20 cellular contexts compared by ENCODE assay signal in genomic region chr9:34575775-34576592, GRCh38. TPM values are rescaled to one million over a fixed set of nuclear protein-coding genes. Genes with fewer than 3 reads are reported as not detected.
DNase-seq lines count a peak whose midpoint lies in the region; ATAC-seq and TF ChIP-seq lines count a peak whose summit lies in the region.
"Had no signal": no experiment of that assay in that cellular context is flagged by ENCODE, and none has a peak within 500 bp of the region (broad histone marks: within the 10 kb centered on the region; RNA-seq: fewer than 3 reads in every experiment).

No MANE protein-coding gene starts in this region.

- DNase-seq in GM23338 (ENCODE audit: low spot score) (no peak), hepatocyte (ENCODE audit: low spot score) (no peak), neuronal stem cell (ENCODE audit: low spot score) (no peak), AG08396 (ENCODE audit: low spot score) (no peak), NCI-H146 treated with DMSO at 0.1 percent for 48 hours (lab: John Stamatoyannopoulos, UW; ENCODE audit: unreplicated experiment) (no peak), NCI-H748 treated with DMSO at 0.1 percent for 48 hours (lab: John Stamatoyannopoulos, UW) (no peak)
- DNase-seq: activated CD4-positive, alpha-beta T cell treated with anti-CD3 and anti-CD28 coated beads, Interleukin-2, amount 10 ng/mL, durations not matched to agents 7 days and 5 days; activated naive CD8-positive, alpha-beta T cell treated with anti-CD3 and anti-CD28 coated beads for 36 hours; effector memory CD8-positive, alpha-beta T cell; esophagus squamous epithelium; MG63; NCI-H146 had no signal

- H3K4me1 Mint-ChIP-seq in GM23338 = peaks cover 56% of the 10 kb centered on the region

- H2AK5ac ChIP-seq in neuronal stem cell (ENCODE audit: low read depth, low read length) = no peak overlapping the region

- H3K9me2 ChIP-seq in GM23338 (ENCODE audit: insufficient read depth) (no peaks in the 10 kb centered on the region), hepatocyte (replicated peaks; ENCODE audit: insufficient read depth) (no peaks in the 10 kb centered on the region)

- H3K27me3 ChIP-seq in GM23338 (ENCODE audit: insufficient read depth) = peaks cover 55% of the 10 kb centered on the region
- H3K27me3 ChIP-seq in hepatocyte = peaks cover 52% of the 10 kb centered on the region
- H3K27me3 ChIP-seq in neuronal stem cell (ENCODE audit: control insufficient read depth in 3 of 3, insufficient read depth in 3 of 3, low read depth in 1 of 3, low read length in 3 of 3) = no peaks in the 10 kb centered on the region
- H3K27me3 ChIP-seq: MG63, ovary had no signal

- peak overlapping the region; percentile 0; the same call in 1 of the 3 replicates for H3K4me3 Mint-ChIP-seq in GM23338
- H3K4me3 Mint-ChIP-seq: activated CD4-positive, alpha-beta T cell treated with anti-CD3 and anti-CD28 coated beads, Interleukin-2, amount 10 ng/mL, durations not matched to agents 7 days and 5 days; activated naive CD8-positive, alpha-beta T cell treated with anti-CD3 and anti-CD28 coated beads for 36 hours had no signal

- no peak overlapping the region for H2BK120ac ChIP-seq in neuronal stem cell (ENCODE audit: low read depth, low read length)

- H4K8ac ChIP-seq in neuronal stem cell (ENCODE audit: low read depth, low read length) = no peak overlapping the region

- H3K4me2 ChIP-seq in GM23338 = peak overlapping the region; percentile 90; the same call in 1 of the 2 replicates
- no peak overlapping the region for H3K4me2 ChIP-seq in hepatocyte
- H3K4me2 ChIP-seq in neuronal stem cell (ENCODE audit: insufficient read depth, low read length, poor library complexity, severe bottlenecking) = no peak overlapping the region

- H3K36me3 Mint-ChIP-seq in GM23338 (ENCODE audit: low read depth) = no peaks in the 10 kb centered on the region
- H3K36me3 Mint-ChIP-seq: activated naive CD8-positive, alpha-beta T cell treated with anti-CD3 and anti-CD28 coated beads for 36 hours had no signal

- TF ChIP-seq CTCF in GM23338 (conservative IDR thresholded peaks at IDR 0.05; ENCODE audit: low read depth in 2 of 2) (no peak), VCaP (conservative IDR thresholded peaks at IDR 0.05) (no peak), hepatocyte (IDR thresholded peaks at IDR 0.05; ENCODE audit: poor library complexity) (no peak)

- H3K4me1 ChIP-seq in GM23338 (ENCODE audit: insufficient read depth) (peaks cover 48% of the 10 kb centered on the region), hepatocyte (ENCODE audit: insufficient read depth) (peaks cover 31% of the 10 kb centered on the region), neuronal stem cell (ENCODE audit: control insufficient read depth in 2 of 2, insufficient read depth in 1 of 2, low read depth in 1 of 2, low read length in 2 of 2) (peaks cover 62 to 74% of the 10 kb centered on the region in 2 donors)

- H2BK15ac ChIP-seq in neuronal stem cell (ENCODE audit: low read length) = no peak overlapping the region

- H2AFZ ChIP-seq in GM23338 (no peak overlapping the region), hepatocyte (no peak overlapping the region), neuronal stem cell (ENCODE audit: low read length) (no peak overlapping the region)

- peak overlapping the region; percentile 12 for H3K18ac ChIP-seq in neuronal stem cell (ENCODE audit: low read length)

- H3K27ac Mint-ChIP-seq in GM23338 = no peak overlapping the region
- H3K27ac Mint-ChIP-seq: activated CD4-positive, alpha-beta T cell treated with anti-CD3 and anti-CD28 coated beads, Interleukin-2, amount 10 ng/mL, durations not matched to agents 7 days and 5 days; activated naive CD8-positive, alpha-beta T cell treated with anti-CD3 and anti-CD28 coated beads for 36 hours; effector memory CD8-positive, alpha-beta T cell had no signal

- no peak overlapping the region for H2BK12ac ChIP-seq in neuronal stem cell (ENCODE audit: low read length)

- WGBS in hepatocyte (ENCODE audit: low lambda C conversion rate, missing lambda C conversion rate) = 68% methylated on average over 22 of the region's 22 CpGs
- WGBS in neuronal stem cell (ENCODE audit: extremely low coverage in 2 of 2, insufficient read length in 2 of 2, insufficient replicate concordance in 1 of 2), 2 donors = no CpG with 5 or more reads among the region's 22 CpGs

- H3K9me3 ChIP-seq in hepatocyte (ENCODE audit: low read depth) (no peaks in the 10 kb centered on the region), neuronal stem cell (replicated peaks in 1 of 2; ENCODE audit: control insufficient read depth in 2 of 2, insufficient read depth in 1 of 2, low read depth in 1 of 2, low read length in 2 of 2) (no peaks in the 10 kb centered on the region)
- H3K9me3 ChIP-seq: esophagus squamous epithelium, MG63, ovary had no signal

- ATAC-seq in GM23338 = no peak
- ATAC-seq: effector memory CD8-positive, alpha-beta T cell; right cardiac atrium had no signal

- H3K4me3 ChIP-seq in GM23338 = no peak overlapping the region
- H3K4me3 ChIP-seq in hepatocyte = no peak overlapping the region
- H3K4me3 ChIP-seq in neuronal stem cell (ENCODE audit: low read length in 2 of 2) = no peak overlapping the region
- H3K4me3 ChIP-seq: esophagus squamous epithelium, MG63, ovary had no signal

- H3K27ac ChIP-seq in GM23338 (ENCODE audit: low read depth) (no peak overlapping the region), VCaP (peak overlapping the region; percentile 47), hepatocyte (peak overlapping the region; percentile 73), neuronal stem cell (replicated peaks; ENCODE audit: low read length) (no peak overlapping the region)
- H3K27ac ChIP-seq: esophagus squamous epithelium, ovary had no signal

- H3K14ac ChIP-seq in neuronal stem cell (ENCODE audit: low read length) = no peak overlapping the region

- no peak overlapping the region for H3K23ac ChIP-seq in neuronal stem cell (ENCODE audit: low read depth, low read length, poor library complexity)

- H3K9ac ChIP-seq in neuronal stem cell (ENCODE audit: low read depth, low read length, poor library complexity) = peak overlapping the region; percentile 70

- H4K20me1 ChIP-seq in GM23338 (replicated peaks; ENCODE audit: insufficient read depth) = peaks cover 7% of the 10 kb centered on the region; the same call in 1 of the 2 replicates
- H4K20me1 ChIP-seq in hepatocyte (ENCODE audit: insufficient read depth, poor library complexity, severe bottlenecking) = no peaks in the 10 kb centered on the region

- H3K36me3 ChIP-seq in GM23338 (ENCODE audit: insufficient read depth) = no peaks in the 10 kb centered on the region
- H3K36me3 ChIP-seq in hepatocyte (replicated peaks; ENCODE audit: insufficient read depth, low read depth) = no peaks in the 10 kb centered on the region
- H3K36me3 ChIP-seq in neuronal stem cell (replicated peaks in 1 of 2; ENCODE audit: control insufficient read depth in 2 of 2, insufficient read depth in 2 of 2, low read length in 2 of 2) = peaks cover 3 to 59% of the 10 kb centered on the region in 2 donors
- H3K36me3 ChIP-seq: esophagus squamous epithelium, MG63, ovary had no signal

- peaks cover 4% of the 10 kb centered on the region for H3K79me1 ChIP-seq in neuronal stem cell (ENCODE audit: low read depth, low read length)

- H3K27me3 Mint-ChIP-seq in GM23338 (ENCODE audit: insufficient read depth, low read depth, poor library complexity) = peaks cover 53% of the 10 kb centered on the region

- no peaks in the 10 kb centered on the region for H3K9me3 Mint-ChIP-seq in GM23338
- H3K9me3 Mint-ChIP-seq: activated CD4-positive, alpha-beta T cell treated with anti-CD3 and anti-CD28 coated beads, Interleukin-2, amount 10 ng/mL, durations not matched to agents 7 days and 5 days; activated naive CD8-positive, alpha-beta T cell treated with anti-CD3 and anti-CD28 coated beads for 36 hours; effector memory CD8-positive, alpha-beta T cell had no signal

- peaks cover 11% of the 10 kb centered on the region; the same call in 1 of the 2 replicates for H3F3A ChIP-seq in GM23338 (replicated peaks; ENCODE audit: low read depth)

- H4K91ac ChIP-seq in neuronal stem cell (ENCODE audit: low read depth, low read length, poor library complexity) = no peak overlapping the region

- no peak overlapping the region for H2BK5ac ChIP-seq in neuronal stem cell (ENCODE audit: low read length)

- no peak overlapping the region for H3K4ac ChIP-seq in neuronal stem cell (ENCODE audit: low read length)

- H3K79me2 ChIP-seq in GM23338 (replicated peaks; ENCODE audit: insufficient read depth) = no peaks in the 10 kb centered on the region
- no peaks in the 10 kb centered on the region for H3K79me2 ChIP-seq in hepatocyte

TF ChIP-seq in GM23338, 12 proteins besides CTCF, POLR2A, EP300 and RAD21 (continues in another document):
- TF ChIP-seq POLR2AphosphoS5 (IDR thresholded peaks at IDR 0.05; ENCODE audit: low read depth) (no peak), EZH2phosphoT487 (IDR thresholded peaks at IDR 0.05; ENCODE audit: unreplicated experiment) (no peak), ZNF331 (CRISPR knock-in tag; IDR thresholded peaks at IDR 0.05; ENCODE audit: low read depth) (no peak)

RNA-seq across cellular contexts. Expression of gene CNTFR, which starts 13.5 kb away (rescaled TPM):
- 1.1 and 1.9 TPM in 2 replicates for total RNA-seq in GM23338 (2014; rRNA removed; shearing (Covaris generic))
- polyA plus RNA-seq in GM23338 (2016; fragmentation: Nextera tagmentation; extraction: Ambion mirVana) (0.59 and 0.73 TPM in 2 replicates), hepatocyte (7.0 and 7.5 TPM in 2 replicates)
- total RNA-seq in hepatocyte = 2.1 and 4.7 TPM in 2 replicates
- polyA plus RNA-seq in neuronal stem cell (2013, experiment 1 of 2) = 127 TPM
- polyA plus RNA-seq in neuronal stem cell (2013, experiment 2 of 2) = 126 TPM
- total RNA-seq: activated CD4-positive, alpha-beta T cell treated with anti-CD3 and anti-CD28 coated beads, Interleukin-2, amount 10 ng/mL, durations not matched to agents 7 days and 5 days; activated naive CD8-positive, alpha-beta T cell treated with anti-CD3 and anti-CD28 coated beads for 36 hours; T-helper 1 cell treated with Interleukin-12 subunit alpha and Interleukin-12 subunit beta and Interleukin-4 antibody, amounts not matched to agents 30 ng/mL and 1 ng/mL, for 36 hours had no signal
- polyA plus RNA-seq: AG04450, CD14-positive monocyte had no signal

RNA-seq across cellular contexts. Expression of gene RPP25L, which starts 35.9 kb away (rescaled TPM):
- 19.9 and 25.1 TPM in 2 replicates for total RNA-seq in GM23338 (2014; rRNA removed; shearing (Covaris generic))
- polyA plus RNA-seq in GM23338 (2016; fragmentation: Nextera tagmentation; extraction: Ambion mirVana) = 16.4 and 18.5 TPM in 2 replicates
- total RNA-seq in hepatocyte = 30.0 and 31.5 TPM in 2 replicates
- 31.8 and 35.7 TPM in 2 replicates for polyA plus RNA-seq in hepatocyte
- 53.6 TPM for polyA plus RNA-seq in neuronal stem cell (2013, experiment 1 of 2)
- polyA plus RNA-seq in neuronal stem cell (2013, experiment 2 of 2) = 52.2 TPM

RNA-seq across cellular contexts. Expression of gene DCTN3, which starts 44.3 kb away (rescaled TPM):
- total RNA-seq in GM23338 (2014; rRNA removed; shearing (Covaris generic)) = 12.9 and 20.6 TPM in 2 replicates
- 17.9 and 23.2 TPM in 2 replicates for polyA plus RNA-seq in GM23338 (2016; fragmentation: Nextera tagmentation; extraction: Ambion mirVana)
- 60.3 and 75.0 TPM in 2 replicates for total RNA-seq in hepatocyte
- 83.1 and 114 TPM in 2 replicates for polyA plus RNA-seq in hepatocyte
- 135 TPM for polyA plus RNA-seq in neuronal stem cell (2013, experiment 1 of 2)
- polyA plus RNA-seq in neuronal stem cell (2013, experiment 2 of 2) = 139 TPM

RNA-seq across cellular contexts. Expression of gene ARID3C, which starts 52.9 kb away (rescaled TPM):
- total RNA-seq in GM23338 (2014; rRNA removed; shearing (Covaris generic)) = 0.49 TPM in 1 of 2 replicates, not detected in the other
- not detected in 2 replicates for polyA plus RNA-seq in GM23338 (2016; fragmentation: Nextera tagmentation; extraction: Ambion mirVana)
- 0.27 TPM in 1 of 2 replicates, not detected in the other for total RNA-seq in hepatocyte
- 0.21 TPM in 1 of 2 replicates, not detected in the other for polyA plus RNA-seq in hepatocyte
- polyA plus RNA-seq in neuronal stem cell (2013, experiment 1 of 2) = 19.3 TPM
- 19.1 TPM for polyA plus RNA-seq in neuronal stem cell (2013, experiment 2 of 2)
- total RNA-seq: esophagus squamous epithelium, right cardiac atrium, ureter had no signal
- polyA plus RNA-seq: AG04450, CD14-positive monocyte, keratinocyte, right cardiac atrium had no signal

RNA-seq across cellular contexts. Expression of gene ENHO, which starts 53.2 kb away (rescaled TPM):
- total RNA-seq in GM23338 (2014; rRNA removed; shearing (Covaris generic)) = 9.2 and 13.8 TPM in 2 replicates
- polyA plus RNA-seq in GM23338 (2016; fragmentation: Nextera tagmentation; extraction: Ambion mirVana) (17.5 and 19.7 TPM in 2 replicates), hepatocyte (5.3 and 9.4 TPM in 2 replicates)
- total RNA-seq in hepatocyte = 1.5 and 1.6 TPM in 2 replicates
- 18.0 TPM for polyA plus RNA-seq in neuronal stem cell (2013, experiment 1 of 2)
- 16.3 TPM for polyA plus RNA-seq in neuronal stem cell (2013, experiment 2 of 2)
- total RNA-seq: activated CD4-positive, alpha-beta T cell treated with anti-CD3 and anti-CD28 coated beads, Interleukin-2, amount 10 ng/mL, durations not matched to agents 7 days and 5 days had no signal
- polyA plus RNA-seq: AG04450, keratinocyte had no signal

Comparison
In these comparisons a context has a peak if more than half of its experiments do, and no peak if none do; other contexts are left out.
1. H3K27ac ChIP-seq: peak in VCaP (single experiment) and hepatocyte (single experiment); none in GM23338 (single experiment) and neuronal stem cell (single experiment).